ENCODE assay signal across 8 cellular contexts in the genomic region with DNA sequence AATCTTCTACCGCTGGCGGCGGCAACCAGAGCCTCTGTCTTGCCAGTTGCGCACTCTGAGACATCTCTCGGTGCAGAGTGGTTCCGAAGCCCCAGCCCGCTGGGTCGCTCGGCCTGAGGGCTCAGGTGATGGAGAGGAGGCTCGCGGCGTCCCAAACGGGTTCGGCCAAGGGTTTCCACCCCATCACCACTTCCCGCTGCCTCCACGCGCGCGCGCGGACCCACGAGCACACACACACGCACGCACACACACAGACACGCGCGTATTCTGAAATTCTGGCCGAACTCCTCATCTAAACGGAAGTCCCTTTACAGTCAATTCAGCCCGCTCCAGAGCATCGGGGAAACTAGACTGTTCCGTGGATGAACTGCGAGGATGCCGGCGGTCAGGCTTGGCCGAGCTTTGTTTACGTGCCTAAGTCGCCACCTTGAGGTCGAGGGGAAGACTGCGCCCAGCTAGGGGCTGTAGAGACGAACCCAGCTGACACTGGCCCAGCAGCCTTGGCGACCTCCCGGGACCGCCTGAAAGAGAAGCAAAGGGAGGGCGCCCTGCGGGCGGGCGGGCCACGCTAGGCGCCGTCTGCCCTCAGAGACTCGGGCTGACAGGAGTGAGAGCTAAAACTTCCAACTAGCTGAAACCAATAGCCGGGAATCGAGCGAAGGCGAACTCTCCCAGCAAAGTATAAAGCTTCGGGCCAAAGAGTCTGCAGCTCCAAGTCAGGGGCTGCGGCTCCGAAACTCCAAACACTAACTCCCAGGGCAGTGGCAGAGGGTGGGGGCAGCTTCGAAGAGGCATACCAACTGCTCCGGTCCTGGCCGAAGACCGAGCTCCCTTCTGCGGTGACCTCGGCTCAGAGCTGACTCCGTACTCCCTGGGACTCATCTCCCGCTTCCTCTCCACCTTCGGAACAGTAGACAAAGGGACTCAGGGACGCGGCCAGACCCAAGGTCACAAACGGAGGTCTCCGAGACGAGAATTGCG.
DNase-seq lines count a peak whose midpoint lies in the region; TF ChIP-seq lines count a peak whose summit lies in the region.

No MANE protein-coding gene starts in this region.

- H3K4me1 ChIP-seq in Peyer's patch, result peaks cover 0 to 18% (median 2%) of the 10 kb centered on the region in 4 donors
- peaks cover 0 to 25% (median 0%) of the 10 kb centered on the region in 4 donors for H3K4me1 ChIP-seq in tibial nerve

- TF ChIP-seq CTCF in Peyer's patch (IDR thresholded peaks at IDR 0.05) (peak in 4 of 6 experiments; percentile 63 to 94 (median 88)), tibial nerve (IDR thresholded peaks at IDR 0.05) (peak; percentile 75 to 96 (median 89))

- peak in 1 of 2 donors; percentile 59 for TF ChIP-seq EP300 in tibial nerve (IDR thresholded peaks at IDR 0.05)

- peak; percentile 62 for DNase-seq in GDM1 (lab: John Stamatoyannopoulos, UW)
- DNase-seq in H7, result peak; percentile 91
- DNase-seq in Kasumi-1 (lab: John Stamatoyannopoulos, UW), result peak; percentile 70 to 75
- DNase-seq in Peyer's patch, result peak; percentile 38 to 88 (median 84)
- DNase-seq in activated naive CD4-positive, alpha-beta T cell treated with anti-CD3 and anti-CD28 coated beads, Interleukin-2, amount 50 U/mL, for 16 hours, result peak; percentile 66
- peak; percentile 44 for DNase-seq in glomerular endothelial cell (ENCODE audit: extremely low read depth, low read depth, low spot score)
- DNase-seq in non-pigmented ciliary epithelial cell (ENCODE audit: low read depth), result peak; percentile 34
- peak; percentile 88 to 92 for DNase-seq in tibial nerve (ENCODE audit: low spot score in 2 of 2)

- no peaks in the 10 kb centered on the region for H3K36me3 ChIP-seq in H7 (replicated peaks; ENCODE audit: control insufficient read depth, insufficient read depth, low read length)
- no peaks in the 10 kb centered on the region for H3K36me3 ChIP-seq in Peyer's patch
- no peaks in the 10 kb centered on the region for H3K36me3 ChIP-seq in tibial nerve

- H3K27me3 ChIP-seq in H7 (ENCODE audit: control insufficient read depth, insufficient read depth, low read length), result peaks cover 81% of the 10 kb centered on the region
- peaks cover 0 to 7% of the 10 kb centered on the region in 2 donors for H3K27me3 ChIP-seq in Peyer's patch
- H3K27me3 ChIP-seq in tibial nerve, result peaks cover 0 to 69% of the 10 kb centered on the region in 2 donors

- TF ChIP-seq POLR2A in Peyer's patch (IDR thresholded peaks at IDR 0.05) (no peak), tibial nerve (IDR thresholded peaks at IDR 0.05) (no peak)

- peak overlapping the region; percentile 42 for H3K4me3 ChIP-seq in H7 (ENCODE audit: insufficient read depth, low read depth, low read length)
- peak overlapping the region; percentile 19 to 51 (median 36) for H3K4me3 ChIP-seq in Peyer's patch
- H3K4me3 ChIP-seq in tibial nerve, result peak overlapping the region; percentile 28 to 62 (median 48)

- H3K9me3 ChIP-seq in Peyer's patch (no peaks in the 10 kb centered on the region), tibial nerve (no peaks in the 10 kb centered on the region)

- WGBS in tibial nerve, 2 donors, result 3% methylated on average over 61 to 73 of the region's 74 CpGs

- H3K27ac ChIP-seq in Peyer's patch (peak overlapping the region in 2 of 4 donors; percentile 34 to 35), tibial nerve (peak overlapping the region; percentile 46 to 83 (median 54))

Comparison
In these comparisons a context has a peak if more than half of its experiments do, and no peak if none do; other contexts are left out.
1. DNase-seq: peak in every context shown above with its lines; median percentile 91 in H7; 90 in tibial nerve; 84 in Peyer's patch; 72 in Kasumi-1; 66 in activated naive CD4-positive, alpha-beta T cell treated with anti-CD3 and anti-CD28 coated beads, Interleukin-2, amount 50 U/mL, for 16 hours; 62 in GDM1; 44 in glomerular endothelial cell; 34 in non-pigmented ciliary epithelial cell.